Comparison of ENCODE assay signal across 21 cellular contexts in the genomic region with DNA sequence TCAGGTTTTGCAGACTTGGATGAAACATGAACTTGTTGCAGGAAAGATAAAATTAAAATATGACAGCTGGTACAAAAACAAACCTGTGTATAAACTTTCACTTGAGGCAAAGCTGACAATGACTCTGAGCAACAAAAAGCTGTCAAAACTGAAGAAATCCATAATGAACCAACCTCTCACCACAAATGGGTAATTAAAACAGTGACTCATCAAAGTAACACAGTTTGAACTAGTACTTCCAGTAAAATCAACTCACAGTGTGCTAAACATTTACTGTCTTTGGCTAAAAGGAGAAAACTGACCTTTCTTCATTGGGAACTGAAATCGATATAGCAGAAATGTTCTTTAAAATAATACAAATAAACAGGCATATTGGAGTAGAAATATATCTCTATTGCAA.
DNase-seq lines count a peak whose midpoint lies in the region; ATAC-seq and TF ChIP-seq lines count a peak whose summit lies in the region.
"Had no signal": no experiment of that assay in that cellular context is flagged by ENCODE, and none has a peak within 500 bp of the region (broad histone marks: within the 10 kb centered on the region; RNA-seq: fewer than 3 reads in every experiment).

No MANE protein-coding gene starts in this region.

- no peak overlapping the region for H3K23ac ChIP-seq in neuronal stem cell (ENCODE audit: low read depth, low read length, poor library complexity)

- no peak overlapping the region for H3K18ac ChIP-seq in neuronal stem cell (ENCODE audit: low read length)

- no peaks in the 10 kb centered on the region for H3K36me3 Mint-ChIP-seq in activated CD4-positive, alpha-beta T cell treated with anti-CD3 and anti-CD28 coated beads, Interleukin-2, amount 10 ng/mL, durations not matched to agents 7 days and 5 days (ENCODE audit: low read depth)

- no peaks in the 10 kb centered on the region for H3K27me3 ChIP-seq in neuronal stem cell (ENCODE audit: control insufficient read depth in 3 of 3, insufficient read depth in 3 of 3, low read depth in 1 of 3, low read length in 3 of 3)
- H3K27me3 ChIP-seq in aorta (ENCODE audit: control insufficient read depth in 1 of 2, insufficient read depth in 2 of 2, low read length in 1 of 2) = no peaks in the 10 kb centered on the region
- H3K27me3 ChIP-seq: esophagus squamous epithelium, vagina had no signal

- no peak overlapping the region for H4K91ac ChIP-seq in neuronal stem cell (ENCODE audit: low read depth, low read length, poor library complexity)

- H3K36me3 ChIP-seq in neuronal stem cell (replicated peaks in 1 of 2; ENCODE audit: control insufficient read depth in 2 of 2, insufficient read depth in 2 of 2, low read length in 2 of 2) = no peaks in the 10 kb centered on the region
- H3K36me3 ChIP-seq in aorta (ENCODE audit: control insufficient read depth in 1 of 2, insufficient read depth in 2 of 2, low read length in 1 of 2) = peaks cover 0 to 3% of the 10 kb centered on the region in 2 donors
- H3K36me3 ChIP-seq: esophagus squamous epithelium, vagina had no signal

- no peak overlapping the region for H3K27ac Mint-ChIP-seq in activated CD4-positive, alpha-beta T cell treated with anti-CD3 and anti-CD28 coated beads, Interleukin-2, amount 10 ng/mL, durations not matched to agents 7 days and 5 days

- H3K9me3 Mint-ChIP-seq in activated CD4-positive, alpha-beta T cell treated with anti-CD3 and anti-CD28 coated beads, Interleukin-2, amount 10 ng/mL, durations not matched to agents 7 days and 5 days = peaks cover 4% of the 10 kb centered on the region

- POLR2A ChIA-PET in RWPE1 (lab: Yijun Ruan, JAX; ENCODE audit: low non-redundant PET) = no interaction called here
- POLR2A ChIA-PET in activated CD4-positive, alpha-beta T cell treated with anti-CD3 and anti-CD28 coated beads, Interleukin-2, amount 10 ng/mL, durations not matched to agents 7 days and 5 days (lab: Charles Lee) = no interaction called here

- no CpG with 5 or more reads among the region's 1 CpG for WGBS in neuronal stem cell (ENCODE audit: extremely low coverage in 2 of 2, insufficient read length in 2 of 2, insufficient replicate concordance in 1 of 2), 2 donors
- WGBS in aorta, 2 donors = 83 to 92% methylated on average over 1 of the region's 1 CpG

- H2BK120ac ChIP-seq in neuronal stem cell (ENCODE audit: low read depth, low read length) = no peak overlapping the region

- H3K27ac ChIP-seq in RWPE1 (no peak overlapping the region), neuronal stem cell (replicated peaks; ENCODE audit: low read length) (no peak overlapping the region), aorta (ENCODE audit: low read depth in 1 of 2, low read length in 2 of 2) (no peak overlapping the region)
- H3K27ac ChIP-seq: esophagus squamous epithelium, vagina had no signal

- H2BK15ac ChIP-seq in neuronal stem cell (ENCODE audit: low read length) = no peak overlapping the region

- intact Hi-C loops in aorta (cut with DNase I) = no loop called here

- no peak overlapping the region for H3K4me3 Mint-ChIP-seq in activated CD4-positive, alpha-beta T cell treated with anti-CD3 and anti-CD28 coated beads, Interleukin-2, amount 10 ng/mL, durations not matched to agents 7 days and 5 days

- no peak for TF ChIP-seq CTCF in RWPE1 (conservative IDR thresholded peaks at IDR 0.05; ENCODE audit: low read depth)
- TF ChIP-seq CTCF in fibroblast of villous mesenchyme (IDR thresholded peaks at IDR 0.05; ENCODE audit: insufficient read depth, low read depth, low read length) = no peak

- H4K8ac ChIP-seq in neuronal stem cell (ENCODE audit: low read depth, low read length) = no peak overlapping the region

- no peak overlapping the region for H3K4me3 ChIP-seq in fibroblast of villous mesenchyme (ENCODE audit: low read depth, low read length)
- no peak overlapping the region for H3K4me3 ChIP-seq in neuronal stem cell (ENCODE audit: low read length in 2 of 2)
- H3K4me3 ChIP-seq in aorta (ENCODE audit: low read length in 2 of 2) = no peak overlapping the region
- H3K4me3 ChIP-seq: esophagus squamous epithelium, GM12878, vagina had no signal

- no peak overlapping the region for H3K4me2 ChIP-seq in neuronal stem cell (ENCODE audit: insufficient read depth, low read length, poor library complexity, severe bottlenecking)

- no peak overlapping the region for H3K4ac ChIP-seq in neuronal stem cell (ENCODE audit: low read length)

- CTCF ChIA-PET in RWPE1 (lab: Yijun Ruan, JAX) = no interaction called here
- CTCF ChIA-PET in activated CD4-positive, alpha-beta T cell treated with anti-CD3 and anti-CD28 coated beads, Interleukin-2, amount 10 ng/mL, durations not matched to agents 7 days and 5 days (lab: Charles Lee) = no interaction called here

- no peaks in the 10 kb centered on the region for H3K4me1 ChIP-seq in neuronal stem cell (ENCODE audit: control insufficient read depth in 2 of 2, insufficient read depth in 1 of 2, low read depth in 1 of 2, low read length in 2 of 2)
- no peaks in the 10 kb centered on the region for H3K4me1 ChIP-seq in aorta (ENCODE audit: control insufficient read depth in 1 of 2, insufficient read depth in 2 of 2, low read length in 2 of 2)
- H3K4me1 ChIP-seq: vagina had no signal

- no peak overlapping the region for H3K9ac ChIP-seq in neuronal stem cell (ENCODE audit: low read depth, low read length, poor library complexity)

- no peak overlapping the region for H2AFZ ChIP-seq in neuronal stem cell (ENCODE audit: low read length)

- DNase-seq in Ammon's horn (ENCODE audit: low spot score) (peak; percentile 2), LHCN-M2 (ENCODE audit: low read depth) (peak; percentile 44), RWPE1 (ENCODE audit: low spot score) (peak; percentile 9), fibroblast of villous mesenchyme (ENCODE audit: low read depth) (peak; percentile 27), neuronal stem cell (ENCODE audit: low spot score) (no peak), KG1 (lab: John Stamatoyannopoulos, UW) (no peak), aorta (no peak)
- DNase-seq in activated CD4-positive, alpha-beta T cell treated with anti-CD3 and anti-CD28 coated beads, Interleukin-2, amount 10 ng/mL, durations not matched to agents 7 days and 5 days = no peak
- DNase-seq: activated gamma-delta T cell, cortex of kidney, esophagus squamous epithelium, GOT3, head of caudate nucleus, islet precursor cell, NCI-H1092, occipital lobe, right cardiac atrium, RPMI8226, T-helper 1 cell had no signal

- no peaks in the 10 kb centered on the region for H3K27me3 Mint-ChIP-seq in activated CD4-positive, alpha-beta T cell treated with anti-CD3 and anti-CD28 coated beads, Interleukin-2, amount 10 ng/mL, durations not matched to agents 7 days and 5 days

- H2BK5ac ChIP-seq in neuronal stem cell (ENCODE audit: low read length) = no peak overlapping the region

- no peak overlapping the region for H2AK5ac ChIP-seq in neuronal stem cell (ENCODE audit: low read depth, low read length)

- H3K79me1 ChIP-seq in neuronal stem cell (ENCODE audit: low read depth, low read length) = no peaks in the 10 kb centered on the region

- H3K9me3 ChIP-seq in neuronal stem cell (replicated peaks in 1 of 2; ENCODE audit: control insufficient read depth in 2 of 2, insufficient read depth in 1 of 2, low read depth in 1 of 2, low read length in 2 of 2) = no peaks in the 10 kb centered on the region
- H3K9me3 ChIP-seq in aorta (ENCODE audit: control insufficient read depth, low read length) = no peaks in the 10 kb centered on the region
- H3K9me3 ChIP-seq: esophagus squamous epithelium, vagina had no signal

- H3K14ac ChIP-seq in neuronal stem cell (ENCODE audit: low read length) = no peak overlapping the region

- H2BK12ac ChIP-seq in neuronal stem cell (ENCODE audit: low read length) = no peak overlapping the region

- no peak for ATAC-seq in aorta (ENCODE audit: low FRiP score)
- ATAC-seq: GM12878, right cardiac atrium had no signal

- peaks cover 2% of the 10 kb centered on the region for H3K4me1 Mint-ChIP-seq in activated CD4-positive, alpha-beta T cell treated with anti-CD3 and anti-CD28 coated beads, Interleukin-2, amount 10 ng/mL, durations not matched to agents 7 days and 5 days

Comparison
In these comparisons a context has a peak if more than half of its experiments do, and no peak if none do; other contexts are left out.
1. DNase-seq: peak in Ammon's horn (single experiment), LHCN-M2 (single experiment), RWPE1 (single experiment) and fibroblast of villous mesenchyme (single experiment); none in neuronal stem cell (single experiment), KG1 (single experiment), activated CD4-positive, alpha-beta T cell treated with anti-CD3 and anti-CD28 coated beads, Interleukin-2, amount 10 ng/mL, durations not matched to agents 7 days and 5 days (single experiment) and aorta (0 of 2).